18 cellular contexts compared by ENCODE assay signal in genomic region chr1:174247472-174247871, GRCh38.
DNase-seq lines count a peak whose midpoint lies in the region; ATAC-seq, FAIRE-seq and TF ChIP-seq lines count a peak whose summit lies in the region.
"Had no signal": no experiment of that assay in that cellular context is flagged by ENCODE, and none has a peak within 500 bp of the region (broad histone marks: within the 10 kb centered on the region; RNA-seq: fewer than 3 reads in every experiment).

No MANE protein-coding gene starts in this region.

- in situ Hi-C loops in GM12878 (cut with MboI) (no loop called here), KBM-7 (cut with MboI; ENCODE audit: low pct_unique_long_range_greater_than_20kb, low sequenced_read_pairs) (no loop called here)

- no peak overlapping the region for H3K4me3 ChIP-seq in GM23338
- H3K4me3 ChIP-seq in GM12878: no peak overlapping the region
- H3K4me3 ChIP-seq in body of pancreas: no peak overlapping the region
- H3K4me3 ChIP-seq: HAP-1 had no signal

- H3K27me3 ChIP-seq in GM23338 (ENCODE audit: insufficient read depth) (no peaks in the 10 kb centered on the region), GM12878 (replicated peaks in 1 of 2; ENCODE audit: control insufficient read depth in 2 of 2, insufficient read depth in 2 of 2, low read length in 1 of 2) (no peaks in the 10 kb centered on the region), body of pancreas (no peaks in the 10 kb centered on the region)
- H3K27me3 ChIP-seq: BE2C had no signal

- H3K9me3 Mint-ChIP-seq in GM23338 (no peaks in the 10 kb centered on the region), nephron progenitor cell (no peaks in the 10 kb centered on the region)

- TF ChIP-seq RAD21 in GM12878 (IDR thresholded peaks at IDR 0.05; ENCODE audit: insufficient read depth, low read depth, low read length): no peak

- CTCF ChIA-PET in GM12878 (lab: Yijun Ruan, JAX): no interaction called here

- H3K4me2 ChIP-seq in GM23338 (no peak overlapping the region), GM12878 (ENCODE audit: control insufficient read depth, insufficient read depth) (no peak overlapping the region)

- no peak overlapping the region for H3K27ac ChIP-seq in GM23338 (ENCODE audit: low read depth)
- no peak overlapping the region for H3K27ac ChIP-seq in GM12878 (ENCODE audit: control insufficient read depth, insufficient read depth)
- no peak overlapping the region for H3K27ac ChIP-seq in body of pancreas

- H3K36me3 Mint-ChIP-seq in GM23338 (ENCODE audit: low read depth): peaks cover 4% of the 10 kb centered on the region; the same call in 1 of the 3 replicates
- H3K36me3 Mint-ChIP-seq in nephron progenitor cell (ENCODE audit: low read depth): peaks cover 19% of the 10 kb centered on the region

- no peaks in the 10 kb centered on the region for H3K4me1 ChIP-seq in GM23338 (ENCODE audit: insufficient read depth)
- H3K4me1 ChIP-seq in GM12878 (ENCODE audit: control insufficient read depth, insufficient read depth, low read length): no peaks in the 10 kb centered on the region
- no peaks in the 10 kb centered on the region for H3K4me1 ChIP-seq in body of pancreas
- H3K4me1 ChIP-seq: BE2C, Caco-2, HAP-1 had no signal

- ATAC-seq in GM23338 (no peak), GM12878 (no peak), body of pancreas (no peak)

- POLR2A ChIA-PET in GM12878 (lab: Charles Lee): no interaction called here

- no peaks in the 10 kb centered on the region for H4K20me1 ChIP-seq in GM23338 (replicated peaks; ENCODE audit: insufficient read depth)
- no peaks in the 10 kb centered on the region for H4K20me1 ChIP-seq in GM12878 (ENCODE audit: control insufficient read depth, insufficient read depth)

- no peaks in the 10 kb centered on the region for H3K9me3 ChIP-seq in GM12878 (replicated peaks; ENCODE audit: control insufficient read depth, insufficient read depth, low read length)
- no peaks in the 10 kb centered on the region for H3K9me3 ChIP-seq in body of pancreas
- H3K9me3 ChIP-seq: BE2C, Caco-2, HAP-1 had no signal

- FAIRE-seq in GM12878 (lab: Jason Lieb, UNC): no peak
- FAIRE-seq: A204.1, D721Med had no signal

- H3K9ac ChIP-seq in GM12878 (ENCODE audit: control insufficient read depth, insufficient read depth, low read length): no peak overlapping the region

- H3K27me3 Mint-ChIP-seq in GM23338 (ENCODE audit: insufficient read depth, low read depth, poor library complexity) (peaks cover 2% of the 10 kb centered on the region), nephron progenitor cell (ENCODE audit: low read depth, poor library complexity) (no peaks in the 10 kb centered on the region)
- H3K27me3 Mint-ChIP-seq: CD4-positive, CD25-positive, alpha-beta regulatory T cell had no signal

- DNase-seq in NCI-H748 (lab: John Stamatoyannopoulos, UW; ENCODE audit: unreplicated experiment) (peak; percentile 1), NCI-H748 treated with DMSO at 0.1 percent for 48 hours (lab: John Stamatoyannopoulos, UW) (no peak), GM23338 (ENCODE audit: low spot score) (peak; percentile 15), GM12878 (ENCODE audit: low read depth, low spot score) (no peak), iPS DF 19.7 (ENCODE audit: low read depth, low spot score) (peak; percentile 9), body of pancreas (no peak), nephron progenitor cell (no peak), KBM-7 (no peak)
- DNase-seq: ACHN; BE2C; C1 segment of cervical spinal cord; Caco-2; CD4-positive, CD25-positive, alpha-beta regulatory T cell; DMS79 treated with DMSO at 0.1 percent for 48 hours; GF-D8 had no signal

- no TSS peak for BruUV-seq in GM12878 (replicated peaks; lab: Mats Ljungman, UMichigan)

- H3K36me3 ChIP-seq in GM23338 (ENCODE audit: insufficient read depth) (no peaks in the 10 kb centered on the region), GM12878 (ENCODE audit: control insufficient read depth in 2 of 2, insufficient read depth in 2 of 2, low read length in 1 of 2) (peaks cover 0 to 20% of the 10 kb centered on the region in 2 experiments; a peak in 2 of 4 replicates), body of pancreas (replicated peaks in 1 of 2; ENCODE audit: insufficient read depth in 1 of 2, low read depth in 2 of 2) (no peaks in the 10 kb centered on the region)
- H3K36me3 ChIP-seq: BE2C, HAP-1 had no signal

- TF ChIP-seq POLR2A in GM12878 (IDR thresholded peaks at IDR 0.05; ENCODE audit: low read depth, low read length): 0 out of 2 replicates have a peak, but pooled peaks have one; percentile 34
- no peak for TF ChIP-seq POLR2A in body of pancreas (IDR thresholded peaks at IDR 0.05)

- peaks cover 4% of the 10 kb centered on the region; the same call in 1 of the 2 replicates for H3K9me2 ChIP-seq in GM23338 (ENCODE audit: insufficient read depth)

- H3K27ac Mint-ChIP-seq in GM23338 (no peak overlapping the region), nephron progenitor cell (no peak overlapping the region)
- H3K27ac Mint-ChIP-seq: CD4-positive, CD25-positive, alpha-beta regulatory T cell had no signal

- H3K79me2 ChIP-seq in GM23338 (replicated peaks; ENCODE audit: insufficient read depth) (no peaks in the 10 kb centered on the region), GM12878 (ENCODE audit: control insufficient read depth, insufficient read depth, low read length) (no peaks in the 10 kb centered on the region)

- no peak for TF ChIP-seq EP300 in GM12878 (IDR thresholded peaks at IDR 0.05; ENCODE audit: borderline replicate concordance in 1 of 2, control insufficient read depth in 1 of 2, low read depth in 2 of 2, low read length in 2 of 2)

- H2AFZ ChIP-seq in GM23338 (no peak overlapping the region), GM12878 (ENCODE audit: control insufficient read depth, low read depth, low read length) (no peak overlapping the region)

- H3K4me3 Mint-ChIP-seq in GM23338: no peak overlapping the region
- H3K4me3 Mint-ChIP-seq in nephron progenitor cell: no peak overlapping the region
- H3K4me3 Mint-ChIP-seq: CD4-positive, CD25-positive, alpha-beta regulatory T cell had no signal

- no peaks in the 10 kb centered on the region for H3F3A ChIP-seq in GM23338 (replicated peaks; ENCODE audit: low read depth)

- RAD21 ChIA-PET in GM12878 (lab: Charles Lee; ENCODE audit: unreplicated experiment): no interaction called here

- intact Hi-C loops in GM12878 (cut with micrococcal nuclease; ENCODE audit: unreplicated experiment): no loop called here
- intact Hi-C loops in body of pancreas (cut with DNase I): no loop called here

- H3K4me1 Mint-ChIP-seq in GM23338 (no peaks in the 10 kb centered on the region), nephron progenitor cell (no peaks in the 10 kb centered on the region)

- no peak for TF ChIP-seq CTCF in GM23338 (conservative IDR thresholded peaks at IDR 0.05; ENCODE audit: low read depth in 2 of 2)
- no peak for TF ChIP-seq CTCF in GM12878 (IDR thresholded peaks at IDR 0.05 in 2 of 3, conservative IDR thresholded peaks at IDR 0.05 in 1 of 3; ENCODE audit: control insufficient read depth in 2 of 3, extremely low read depth in 1 of 3, insufficient read depth in 1 of 3, low read depth in 3 of 3, low read length in 3 of 3)
- no peak for TF ChIP-seq CTCF in body of pancreas (IDR thresholded peaks at IDR 0.05)
- no peak for TF ChIP-seq CTCF in nephron progenitor cell (IDR thresholded peaks at IDR 0.05)

- 81% methylated on average over 4 of the region's 4 CpGs for WGBS in GM12878 (ENCODE audit: insufficient coverage, insufficient replicate concordance, low lambda C conversion rate, missing lambda C conversion rate)
- WGBS in body of pancreas, 2 donors: 95% methylated on average over 4 of the region's 4 CpGs

- SMC1A ChIA-PET in GM12878 (lab: Charles Lee; ENCODE audit: uncharacterized antibody, unreplicated experiment): interaction anchor here (0.7 kb wide), 1 partner anchor 278 kb away, joined by 3 read pairs; no protein-coding TSS in a partner anchor

TF ChIP-seq in GM23338, 12 proteins besides CTCF, POLR2A, EP300 and RAD21 (continues in another document):
- TF ChIP-seq ZNF331 (CRISPR knock-in tag; IDR thresholded peaks at IDR 0.05; ENCODE audit: low read depth) (no peak), EZH2 (IDR thresholded peaks at IDR 0.05; ENCODE audit: low read depth, unreplicated experiment) (no peak), CREB1 (CRISPR knock-in tag; IDR thresholded peaks at IDR 0.05; ENCODE audit: low read depth) (no peak), STAT1 (IDR thresholded peaks at IDR 0.05; ENCODE audit: unreplicated experiment) (no peak)

TF ChIP-seq in GM12878, 131 proteins besides CTCF, POLR2A, EP300 and RAD21 (continues in another document):
- TF ChIP-seq EZH2 (IDR thresholded peaks at IDR 0.05; ENCODE audit: borderline replicate concordance, control insufficient read depth, low read depth, low read length) (no peak), CBX5 (IDR thresholded peaks at IDR 0.05; ENCODE audit: low read depth) (no peak), ELK1 (IDR thresholded peaks at IDR 0.05; ENCODE audit: low read depth, low read length) (no peak), RBBP5 (conservative IDR thresholded peaks at IDR 0.05) (no peak), BHLHE40 (IDR thresholded peaks at IDR 0.05; ENCODE audit: borderline replicate concordance in 1 of 2, low read depth in 2 of 2, low read length in 1 of 2) (no peak), CBFB (IDR thresholded peaks at IDR 0.05; ENCODE audit: low read depth) (no peak), BACH1 (IDR thresholded peaks at IDR 0.05; ENCODE audit: borderline replicate concordance) (no peak), FOXM1 (IDR thresholded peaks at IDR 0.05; ENCODE audit: low read depth, low read length) (no peak), NFYA (IDR thresholded peaks at IDR 0.05; ENCODE audit: borderline replicate concordance, low read depth, low read length) (no peak)

Comparison
In these comparisons a context has a peak if more than half of its experiments do, and no peak if none do; other contexts are left out.
1. DNase-seq: peak in NCI-H748 (single experiment), GM23338 (single experiment) and iPS DF 19.7 (single experiment); none in NCI-H748 treated with DMSO at 0.1 percent for 48 hours (single experiment), GM12878 (single experiment), body of pancreas (0 of 4), nephron progenitor cell (single experiment) and KBM-7 (single experiment).